1 cellular context compared by ENCODE assay signal in the genomic region with DNA sequence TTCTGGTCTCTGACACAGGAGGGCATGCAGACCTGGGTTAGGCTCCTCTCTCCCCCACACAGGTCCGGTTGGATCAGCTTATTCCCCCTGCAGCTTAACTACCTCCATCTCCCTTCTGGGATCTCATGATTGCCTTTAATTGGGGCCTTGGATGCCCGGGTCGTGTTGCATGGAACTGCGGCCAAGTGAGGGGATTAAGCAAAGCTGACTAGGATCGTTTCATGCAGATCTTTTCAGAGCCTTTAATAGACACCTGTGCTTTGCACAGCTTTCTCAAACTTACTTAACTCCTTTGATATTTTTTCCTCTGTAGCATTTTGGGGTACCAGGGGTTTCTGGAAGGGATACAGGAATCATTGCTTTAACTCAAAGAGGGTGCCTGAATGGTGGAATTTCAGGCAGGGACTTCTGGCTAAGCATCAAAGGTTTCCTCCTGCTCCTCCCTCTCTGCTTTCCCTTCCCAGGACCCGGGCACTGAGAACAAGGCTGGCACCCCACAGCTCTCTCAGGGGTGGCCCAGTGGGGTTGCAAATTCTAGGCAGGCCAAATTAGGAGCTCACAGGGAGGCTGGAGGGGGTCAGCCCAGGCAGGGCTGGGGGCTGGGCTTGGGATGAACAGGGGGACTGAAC.
TF ChIP-seq lines count a peak whose summit lies in the region.

No MANE protein-coding gene starts in this region.

TF ChIP-seq in GM23338, 12 proteins besides CTCF, POLR2A, EP300 and RAD21 (continued from another document):
- TF ChIP-seq CREB1 (CRISPR knock-in tag; IDR thresholded peaks at IDR 0.05; ENCODE audit: low read depth) (no peak), STAT1 (IDR thresholded peaks at IDR 0.05; ENCODE audit: unreplicated experiment) (no peak), POLR2AphosphoS5 (IDR thresholded peaks at IDR 0.05; ENCODE audit: low read depth) (no peak)
TF ChIP-seq in GM23338: peak in this region for 0.
